Comparison of ENCODE assay signal across 19 cellular contexts in genomic region chr1:58966917-58967733, GRCh38.
DNase-seq lines count a peak whose midpoint lies in the region; ATAC-seq and TF ChIP-seq lines count a peak whose summit lies in the region.
"Had no signal": no experiment of that assay in that cellular context is flagged by ENCODE, and none has a peak within 500 bp of the region (broad histone marks: within the 10 kb centered on the region; RNA-seq: fewer than 3 reads in every experiment).

No MANE protein-coding gene starts in this region.

- H3K4me1 ChIP-seq in psoas muscle, result peaks cover 47% of the 10 kb centered on the region
- H3K4me1 ChIP-seq: breast epithelium had no signal

- H3K9me3 Mint-ChIP-seq in T-helper 1 cell treated with Interleukin-12 subunit alpha and Interleukin-12 subunit beta and Interleukin-4 antibody, amounts not matched to agents 30 μg/mL and 1 μg/mL, for 36 hours, result no peaks in the 10 kb centered on the region
- H3K9me3 Mint-ChIP-seq in IgD-negative memory B cell, result peaks cover 0 to 2% (median 0%) of the 10 kb centered on the region in 3 donors
- no peaks in the 10 kb centered on the region for H3K9me3 Mint-ChIP-seq in activated naive CD8-positive, alpha-beta T cell treated with anti-CD3 and anti-CD28 coated beads for 36 hours
- H3K9me3 Mint-ChIP-seq: endodermal cell had no signal

- peak overlapping the region; percentile 97 for H3K27ac ChIP-seq in psoas muscle

- H3K27ac Mint-ChIP-seq in T-helper 1 cell treated with Interleukin-12 subunit alpha and Interleukin-12 subunit beta and Interleukin-4 antibody, amounts not matched to agents 30 μg/mL and 1 μg/mL, for 36 hours, result peak overlapping the region; percentile 26
- H3K27ac Mint-ChIP-seq in IgD-negative memory B cell, result peak overlapping the region; percentile 90 to 95 (median 93)
- peak overlapping the region; percentile 30 for H3K27ac Mint-ChIP-seq in activated naive CD8-positive, alpha-beta T cell treated with anti-CD3 and anti-CD28 coated beads for 36 hours
- H3K27ac Mint-ChIP-seq: endodermal cell had no signal

- 61 to 67% (median 62%) methylated on average over 5 of the region's 5 CpGs for WGBS in psoas muscle, 3 donors

- peak; percentile 19 to 64 (median 54) for ATAC-seq in psoas muscle
- ATAC-seq in HG03039 (IDR thresholded peaks at IDR 0.05; ENCODE audit: unreplicated experiment), result no peak
- ATAC-seq in GM21526 (IDR thresholded peaks at IDR 0.05; ENCODE audit: low FRiP score, unreplicated experiment), result no peak
- ATAC-seq: upper lobe of right lung had no signal

- H3K4me3 ChIP-seq in psoas muscle, result no peak overlapping the region
- H3K4me3 ChIP-seq: adrenal gland, breast epithelium, lung, upper lobe of right lung had no signal

- no peaks in the 10 kb centered on the region for H3K36me3 ChIP-seq in psoas muscle (ENCODE audit: insufficient read depth in 1 of 2, low read depth in 1 of 2)
- H3K36me3 ChIP-seq: adrenal gland, breast epithelium, upper lobe of right lung had no signal

- H3K27me3 Mint-ChIP-seq in T-helper 1 cell treated with Interleukin-12 subunit alpha and Interleukin-12 subunit beta and Interleukin-4 antibody, amounts not matched to agents 30 μg/mL and 1 μg/mL, for 36 hours (ENCODE audit: low read depth), result no peaks in the 10 kb centered on the region
- H3K27me3 Mint-ChIP-seq in IgD-negative memory B cell, result no peaks in the 10 kb centered on the region
- no peaks in the 10 kb centered on the region for H3K27me3 Mint-ChIP-seq in activated naive CD8-positive, alpha-beta T cell treated with anti-CD3 and anti-CD28 coated beads for 36 hours

- no peak for TF ChIP-seq CTCF in psoas muscle (IDR thresholded peaks at IDR 0.05)

- H3K9me3 ChIP-seq in psoas muscle, result no peaks in the 10 kb centered on the region
- H3K9me3 ChIP-seq: adrenal gland, breast epithelium, upper lobe of right lung had no signal

- intact Hi-C loops in psoas muscle (cut with DNase I), result loop anchor here (2.0 to 5.0 kb wide), 2 partner anchors 55 to 60 kb away; no protein-coding TSS in a partner anchor

- H3K4me3 Mint-ChIP-seq in T-helper 1 cell treated with Interleukin-12 subunit alpha and Interleukin-12 subunit beta and Interleukin-4 antibody, amounts not matched to agents 30 μg/mL and 1 μg/mL, for 36 hours, result no peak overlapping the region
- H3K4me3 Mint-ChIP-seq in IgD-negative memory B cell, result peak overlapping the region in 1 of 4 donors; percentile 76
- H3K4me3 Mint-ChIP-seq in activated naive CD8-positive, alpha-beta T cell treated with anti-CD3 and anti-CD28 coated beads for 36 hours, result no peak overlapping the region
- H3K4me3 Mint-ChIP-seq: endodermal cell had no signal

- no peaks in the 10 kb centered on the region for H3K27me3 ChIP-seq in psoas muscle (ENCODE audit: insufficient read depth in 3 of 3, low read length in 2 of 3)
- H3K27me3 ChIP-seq: adrenal gland, breast epithelium, upper lobe of right lung had no signal

- no peak for DNase-seq in T-helper 1 cell
- no peak for DNase-seq in activated naive CD8-positive, alpha-beta T cell treated with anti-CD3 and anti-CD28 coated beads for 36 hours
- DNase-seq in psoas muscle, result peak; percentile 42 to 63
- DNase-seq in stimulated activated CD4-positive, alpha-beta T cell treated with anti-CD3 and anti-CD28 coated beads, Interleukin-12 subunit alpha, Interleukin-12 subunit beta, amount 100 ng/mL, for 4 hours, result no peak
- DNase-seq: activated gamma-delta T cell, adrenal gland, AML-193, Calu3, cortex of kidney, endodermal cell, NCI-H1417 treated with DMSO at 0.1 percent for 48 hours, NCI-H526, upper lobe of right lung had no signal

- H3K36me3 Mint-ChIP-seq in T-helper 1 cell treated with Interleukin-12 subunit alpha and Interleukin-12 subunit beta and Interleukin-4 antibody, amounts not matched to agents 30 μg/mL and 1 μg/mL, for 36 hours (ENCODE audit: low read depth), result peaks cover 17% of the 10 kb centered on the region
- peaks cover 1% of the 10 kb centered on the region for H3K36me3 Mint-ChIP-seq in IgD-negative memory B cell
- H3K36me3 Mint-ChIP-seq in activated naive CD8-positive, alpha-beta T cell treated with anti-CD3 and anti-CD28 coated beads for 36 hours, result no peaks in the 10 kb centered on the region

- peaks cover 55% of the 10 kb centered on the region for H3K4me1 Mint-ChIP-seq in T-helper 1 cell treated with Interleukin-12 subunit alpha and Interleukin-12 subunit beta and Interleukin-4 antibody, amounts not matched to agents 30 μg/mL and 1 μg/mL, for 36 hours (ENCODE audit: low read depth)
- peaks cover 47 to 60% (median 58%) of the 10 kb centered on the region in 3 donors for H3K4me1 Mint-ChIP-seq in IgD-negative memory B cell
- H3K4me1 Mint-ChIP-seq in activated naive CD8-positive, alpha-beta T cell treated with anti-CD3 and anti-CD28 coated beads for 36 hours, result peaks cover 28% of the 10 kb centered on the region
- H3K4me1 Mint-ChIP-seq: endodermal cell had no signal

Comparison
In these comparisons a context has a peak if more than half of its experiments do, and no peak if none do; other contexts are left out.
1. H3K27ac Mint-ChIP-seq: peak in every context shown above with its lines; median percentile 93 in IgD-negative memory B cell; 30 in activated naive CD8-positive, alpha-beta T cell treated with anti-CD3 and anti-CD28 coated beads for 36 hours; 26 in T-helper 1 cell treated with Interleukin-12 subunit alpha and Interleukin-12 subunit beta and Interleukin-4 antibody, amounts not matched to agents 30 μg/mL and 1 μg/mL, for 36 hours.
2. DNase-seq: peak in psoas muscle (2 of 2); none in T-helper 1 cell (0 of 5), activated naive CD8-positive, alpha-beta T cell treated with anti-CD3 and anti-CD28 coated beads for 36 hours (single experiment) and stimulated activated CD4-positive, alpha-beta T cell treated with anti-CD3 and anti-CD28 coated beads, Interleukin-12 subunit alpha, Interleukin-12 subunit beta, amount 100 ng/mL, for 4 hours (single experiment).
3. ATAC-seq: peak in psoas muscle (4 of 4); none in HG03039 (single experiment) and GM21526 (single experiment).